Comparison of ENCODE assay signal across 9 cellular contexts in genomic region chr16:67396159-67396774, GRCh38. TPM values are rescaled to one million over a fixed set of nuclear protein-coding genes. Genes with fewer than 3 reads are reported as not detected.
A peak's percentile ranks its signal among the peaks of the same experiment; 100 is the strongest.
DNase-seq lines count a peak whose midpoint lies in the region; ATAC-seq and TF ChIP-seq lines count a peak whose summit lies in the region.
"Had no signal": no experiment of that assay in that cellular context is flagged by ENCODE, and none has a peak within 500 bp of the region (broad histone marks: within the 10 kb centered on the region; RNA-seq: fewer than 3 reads in every experiment).

No MANE protein-coding gene starts in this region.

- DNase-seq in 8988T (peak; percentile 85), RPMI7951 (ENCODE audit: low read depth) (peak; percentile 85), fibroblast of villous mesenchyme (ENCODE audit: low read depth) (peak; percentile 77), neuronal stem cell (ENCODE audit: low spot score) (peak; percentile 91), NAMALWA (ENCODE audit: low spot score) (no peak), NK-92 (lab: John Stamatoyannopoulos, UW; ENCODE audit: unreplicated experiment) (no peak)

- peak overlapping the region; percentile 64 for H3K4me2 ChIP-seq in neuronal stem cell (ENCODE audit: insufficient read depth, low read length, poor library complexity, severe bottlenecking)

- TF ChIP-seq EP300 in Ishikawa (IDR thresholded peaks at IDR 0.05; ENCODE audit: borderline replicate concordance): no peak

- peak overlapping the region; percentile 95 for H2BK5ac ChIP-seq in neuronal stem cell (ENCODE audit: low read length)

- no peak for TF ChIP-seq RAD21 in Ishikawa (IDR thresholded peaks at IDR 0.05; ENCODE audit: low read depth)

- peak overlapping the region; percentile 78 for H3K27ac ChIP-seq in neuronal stem cell (replicated peaks; ENCODE audit: low read length)

- no peaks in the 10 kb centered on the region for H3K36me3 ChIP-seq in neuronal stem cell (replicated peaks in 1 of 2; ENCODE audit: control insufficient read depth in 2 of 2, insufficient read depth in 2 of 2, low read length in 2 of 2)

- H3K4me1 ChIP-seq in neuronal stem cell (ENCODE audit: control insufficient read depth in 2 of 2, insufficient read depth in 1 of 2, low read depth in 1 of 2, low read length in 2 of 2): peaks cover 44 to 63% of the 10 kb centered on the region in 2 donors

- peak overlapping the region; percentile 85 for H3K9ac ChIP-seq in neuronal stem cell (ENCODE audit: low read depth, low read length, poor library complexity)

- H2BK15ac ChIP-seq in neuronal stem cell (ENCODE audit: low read length): peak overlapping the region; percentile 94

- no peak overlapping the region for H3K23ac ChIP-seq in neuronal stem cell (ENCODE audit: low read depth, low read length, poor library complexity)

- H3K4me3 ChIP-seq in fibroblast of villous mesenchyme (ENCODE audit: low read depth, low read length) (no peak overlapping the region), neuronal stem cell (ENCODE audit: low read length in 2 of 2) (no peak overlapping the region)

- H4K91ac ChIP-seq in neuronal stem cell (ENCODE audit: low read depth, low read length, poor library complexity): peak overlapping the region; percentile 41

- H3K27me3 ChIP-seq in neuronal stem cell (ENCODE audit: control insufficient read depth in 3 of 3, insufficient read depth in 3 of 3, low read depth in 1 of 3, low read length in 3 of 3): peaks cover 11 to 37% (median 21%) of the 10 kb centered on the region in 3 experiments

- TF ChIP-seq CTCF in fibroblast of villous mesenchyme (IDR thresholded peaks at IDR 0.05; ENCODE audit: insufficient read depth, low read depth, low read length): no peak

- H2BK12ac ChIP-seq in neuronal stem cell (ENCODE audit: low read length): peak overlapping the region; percentile 97

- no peak for ATAC-seq in GM18520 (IDR thresholded peaks at IDR 0.05; ENCODE audit: unreplicated experiment)

- H3K4ac ChIP-seq in neuronal stem cell (ENCODE audit: low read length): no peak overlapping the region

- H3K14ac ChIP-seq in neuronal stem cell (ENCODE audit: low read length): no peak overlapping the region

- H3K9me3 ChIP-seq in neuronal stem cell (replicated peaks in 1 of 2; ENCODE audit: control insufficient read depth in 2 of 2, insufficient read depth in 1 of 2, low read depth in 1 of 2, low read length in 2 of 2): no peaks in the 10 kb centered on the region

- peak overlapping the region; percentile 90 for H3K18ac ChIP-seq in neuronal stem cell (ENCODE audit: low read length)

- peaks cover 5% of the 10 kb centered on the region for H3K79me1 ChIP-seq in neuronal stem cell (ENCODE audit: low read depth, low read length)

- H2AK5ac ChIP-seq in neuronal stem cell (ENCODE audit: low read depth, low read length): peak overlapping the region; percentile 98

- WGBS in neuronal stem cell (ENCODE audit: extremely low coverage in 2 of 2, insufficient read length in 2 of 2, insufficient replicate concordance in 1 of 2), 2 donors: no CpG with 5 or more reads among the region's 27 CpGs

- peak overlapping the region; percentile 82 for H2AFZ ChIP-seq in neuronal stem cell (ENCODE audit: low read length)

- no peak overlapping the region for H4K8ac ChIP-seq in neuronal stem cell (ENCODE audit: low read depth, low read length)

- peak overlapping the region; percentile 77 for H2BK120ac ChIP-seq in neuronal stem cell (ENCODE audit: low read depth, low read length)

TF ChIP-seq in Ishikawa, 13 proteins besides CTCF, POLR2A, EP300 and RAD21:
- TF ChIP-seq TEAD4 (IDR thresholded peaks at IDR 0.05): peak; percentile 43; the same call in 1 of the 2 replicates
- TF ChIP-seq NFIC (IDR thresholded peaks at IDR 0.05): no peak
TF ChIP-seq in Ishikawa: peak in this region for 1.

RNA-seq across cellular contexts. Expression of gene TPPP3, which starts 3.0 kb away (rescaled TPM):
- total RNA-seq in RPMI7951 (2014; rRNA removed; shearing (Covaris generic)): 0.24 and 0.29 TPM in 2 replicates
- total RNA-seq in fibroblast of villous mesenchyme: 0.86 and 0.97 TPM in 2 replicates
- polyA plus RNA-seq in neuronal stem cell (2013, experiment 1 of 2): 20.8 TPM
- 19.8 TPM for polyA plus RNA-seq in neuronal stem cell (2013, experiment 2 of 2)
- total RNA-seq: B cell had no signal

RNA-seq across cellular contexts. Expression of gene ZDHHC1, which starts 20.0 kb away (rescaled TPM):
- total RNA-seq in RPMI7951 (2014; rRNA removed; shearing (Covaris generic)): 1.4 and 2.0 TPM in 2 replicates
- total RNA-seq in fibroblast of villous mesenchyme: 5.2 and 8.1 TPM in 2 replicates
- polyA plus RNA-seq in neuronal stem cell (2013, experiment 1 of 2): 4.1 TPM
- 4.7 TPM for polyA plus RNA-seq in neuronal stem cell (2013, experiment 2 of 2)

RNA-seq across cellular contexts. Expression of gene HSD11B2, which starts 34.7 kb away (rescaled TPM):
- not detected in 2 replicates for total RNA-seq in RPMI7951 (2014; rRNA removed; shearing (Covaris generic))
- not detected in 2 replicates for total RNA-seq in fibroblast of villous mesenchyme
- 1.1 TPM for polyA plus RNA-seq in neuronal stem cell (2013, experiment 1 of 2)
- polyA plus RNA-seq in neuronal stem cell (2013, experiment 2 of 2): 0.78 TPM
- total RNA-seq: B cell had no signal

Comparison
In these comparisons a context has a peak if more than half of its experiments do, and no peak if none do; other contexts are left out.
1. DNase-seq: peak in 8988T (single experiment), RPMI7951 (single experiment), fibroblast of villous mesenchyme (single experiment) and neuronal stem cell (single experiment); none in NAMALWA (single experiment) and NK-92 (single experiment).